In genomic region chr15:31815411-31816155, GRCh38 we compare ENCODE assay signal across 1 cellular context.
TF ChIP-seq lines count a peak whose summit lies in the region.

No MANE protein-coding gene starts in this region.

TF ChIP-seq in H1, 55 proteins besides CTCF, POLR2A, EP300 and RAD21 (continued from another document):
- no peak for TF ChIP-seq JUN (IDR thresholded peaks at IDR 0.05; ENCODE audit: low read depth, low read length)
- TF ChIP-seq CHD1 (IDR thresholded peaks at IDR 0.05; ENCODE audit: low read depth, low read length) = no peak
- TF ChIP-seq SP4 (IDR thresholded peaks at IDR 0.05; ENCODE audit: low read length) = no peak
- no peak for TF ChIP-seq CBX8 (IDR thresholded peaks at IDR 0.05; ENCODE audit: borderline replicate concordance, low read depth, low read length)
- TF ChIP-seq YY1 (IDR thresholded peaks at IDR 0.05; ENCODE audit: low read depth, low read length) = no peak
- TF ChIP-seq HDAC6 (IDR thresholded peaks at IDR 0.05; ENCODE audit: low read depth, low read length) = no peak
- no peak for TF ChIP-seq RXRA (IDR thresholded peaks at IDR 0.05; ENCODE audit: insufficient read depth, low read depth, low read length)
- TF ChIP-seq RBBP5 (IDR thresholded peaks at IDR 0.05; ENCODE audit: borderline replicate concordance, low read depth, low read length) = no peak
- TF ChIP-seq NANOG (IDR thresholded peaks at IDR 0.05; ENCODE audit: insufficient read depth, low read depth, low read length, poor library complexity, severe bottlenecking) = no peak
- no peak for TF ChIP-seq BCL11A (IDR thresholded peaks at IDR 0.05; ENCODE audit: low read depth in 2 of 2, low read length in 2 of 2)
- TF ChIP-seq, protein P1, sequence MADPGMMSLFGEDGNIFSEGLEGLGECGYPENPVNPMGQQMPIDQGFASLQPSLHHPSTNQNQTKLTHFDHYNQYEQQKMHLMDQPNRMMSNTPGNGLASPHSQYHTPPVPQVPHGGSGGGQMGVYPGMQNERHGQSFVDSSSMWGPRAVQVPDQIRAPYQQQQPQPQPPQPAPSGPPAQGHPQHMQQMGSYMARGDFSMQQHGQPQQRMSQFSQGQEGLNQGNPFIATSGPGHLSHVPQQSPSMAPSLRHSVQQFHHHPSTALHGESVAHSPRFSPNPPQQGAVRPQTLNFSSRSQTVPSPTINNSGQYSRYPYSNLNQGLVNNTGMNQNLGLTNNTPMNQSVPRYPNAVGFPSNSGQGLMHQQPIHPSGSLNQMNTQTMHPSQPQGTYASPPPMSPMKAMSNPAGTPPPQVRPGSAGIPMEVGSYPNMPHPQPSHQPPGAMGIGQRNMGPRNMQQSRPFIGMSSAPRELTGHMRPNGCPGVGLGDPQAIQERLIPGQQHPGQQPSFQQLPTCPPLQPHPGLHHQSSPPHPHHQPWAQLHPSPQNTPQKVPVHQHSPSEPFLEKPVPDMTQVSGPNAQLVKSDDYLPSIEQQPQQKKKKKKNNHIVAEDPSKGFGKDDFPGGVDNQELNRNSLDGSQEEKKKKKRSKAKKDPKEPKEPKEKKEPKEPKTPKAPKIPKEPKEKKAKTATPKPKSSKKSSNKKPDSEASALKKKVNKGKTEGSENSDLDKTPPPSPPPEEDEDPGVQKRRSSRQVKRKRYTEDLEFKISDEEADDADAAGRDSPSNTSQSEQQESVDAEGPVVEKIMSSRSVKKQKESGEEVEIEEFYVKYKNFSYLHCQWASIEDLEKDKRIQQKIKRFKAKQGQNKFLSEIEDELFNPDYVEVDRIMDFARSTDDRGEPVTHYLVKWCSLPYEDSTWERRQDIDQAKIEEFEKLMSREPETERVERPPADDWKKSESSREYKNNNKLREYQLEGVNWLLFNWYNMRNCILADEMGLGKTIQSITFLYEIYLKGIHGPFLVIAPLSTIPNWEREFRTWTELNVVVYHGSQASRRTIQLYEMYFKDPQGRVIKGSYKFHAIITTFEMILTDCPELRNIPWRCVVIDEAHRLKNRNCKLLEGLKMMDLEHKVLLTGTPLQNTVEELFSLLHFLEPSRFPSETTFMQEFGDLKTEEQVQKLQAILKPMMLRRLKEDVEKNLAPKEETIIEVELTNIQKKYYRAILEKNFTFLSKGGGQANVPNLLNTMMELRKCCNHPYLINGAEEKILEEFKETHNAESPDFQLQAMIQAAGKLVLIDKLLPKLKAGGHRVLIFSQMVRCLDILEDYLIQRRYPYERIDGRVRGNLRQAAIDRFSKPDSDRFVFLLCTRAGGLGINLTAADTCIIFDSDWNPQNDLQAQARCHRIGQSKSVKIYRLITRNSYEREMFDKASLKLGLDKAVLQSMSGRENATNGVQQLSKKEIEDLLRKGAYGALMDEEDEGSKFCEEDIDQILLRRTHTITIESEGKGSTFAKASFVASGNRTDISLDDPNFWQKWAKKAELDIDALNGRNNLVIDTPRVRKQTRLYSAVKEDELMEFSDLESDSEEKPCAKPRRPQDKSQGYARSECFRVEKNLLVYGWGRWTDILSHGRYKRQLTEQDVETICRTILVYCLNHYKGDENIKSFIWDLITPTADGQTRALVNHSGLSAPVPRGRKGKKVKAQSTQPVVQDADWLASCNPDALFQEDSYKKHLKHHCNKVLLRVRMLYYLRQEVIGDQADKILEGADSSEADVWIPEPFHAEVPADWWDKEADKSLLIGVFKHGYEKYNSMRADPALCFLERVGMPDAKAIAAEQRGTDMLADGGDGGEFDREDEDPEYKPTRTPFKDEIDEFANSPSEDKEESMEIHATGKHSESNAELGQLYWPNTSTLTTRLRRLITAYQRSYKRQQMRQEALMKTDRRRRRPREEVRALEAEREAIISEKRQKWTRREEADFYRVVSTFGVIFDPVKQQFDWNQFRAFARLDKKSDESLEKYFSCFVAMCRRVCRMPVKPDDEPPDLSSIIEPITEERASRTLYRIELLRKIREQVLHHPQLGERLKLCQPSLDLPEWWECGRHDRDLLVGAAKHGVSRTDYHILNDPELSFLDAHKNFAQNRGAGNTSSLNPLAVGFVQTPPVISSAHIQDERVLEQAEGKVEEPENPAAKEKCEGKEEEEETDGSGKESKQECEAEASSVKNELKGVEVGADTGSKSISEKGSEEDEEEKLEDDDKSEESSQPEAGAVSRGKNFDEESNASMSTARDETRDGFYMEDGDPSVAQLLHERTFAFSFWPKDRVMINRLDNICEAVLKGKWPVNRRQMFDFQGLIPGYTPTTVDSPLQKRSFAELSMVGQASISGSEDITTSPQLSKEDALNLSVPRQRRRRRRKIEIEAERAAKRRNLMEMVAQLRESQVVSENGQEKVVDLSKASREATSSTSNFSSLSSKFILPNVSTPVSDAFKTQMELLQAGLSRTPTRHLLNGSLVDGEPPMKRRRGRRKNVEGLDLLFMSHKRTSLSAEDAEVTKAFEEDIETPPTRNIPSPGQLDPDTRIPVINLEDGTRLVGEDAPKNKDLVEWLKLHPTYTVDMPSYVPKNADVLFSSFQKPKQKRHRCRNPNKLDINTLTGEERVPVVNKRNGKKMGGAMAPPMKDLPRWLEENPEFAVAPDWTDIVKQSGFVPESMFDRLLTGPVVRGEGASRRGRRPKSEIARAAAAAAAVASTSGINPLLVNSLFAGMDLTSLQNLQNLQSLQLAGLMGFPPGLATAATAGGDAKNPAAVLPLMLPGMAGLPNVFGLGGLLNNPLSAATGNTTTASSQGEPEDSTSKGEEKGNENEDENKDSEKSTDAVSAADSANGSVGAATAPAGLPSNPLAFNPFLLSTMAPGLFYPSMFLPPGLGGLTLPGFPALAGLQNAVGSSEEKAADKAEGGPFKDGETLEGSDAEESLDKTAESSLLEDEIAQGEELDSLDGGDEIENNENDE (IDR thresholded peaks at IDR 0.05; ENCODE audit: insufficient replicate concordance, low read length) = no peak
TF ChIP-seq in H1: peak in this region for 0.
